Comparison of ENCODE assay signal across 18 cellular contexts in the genomic region with DNA sequence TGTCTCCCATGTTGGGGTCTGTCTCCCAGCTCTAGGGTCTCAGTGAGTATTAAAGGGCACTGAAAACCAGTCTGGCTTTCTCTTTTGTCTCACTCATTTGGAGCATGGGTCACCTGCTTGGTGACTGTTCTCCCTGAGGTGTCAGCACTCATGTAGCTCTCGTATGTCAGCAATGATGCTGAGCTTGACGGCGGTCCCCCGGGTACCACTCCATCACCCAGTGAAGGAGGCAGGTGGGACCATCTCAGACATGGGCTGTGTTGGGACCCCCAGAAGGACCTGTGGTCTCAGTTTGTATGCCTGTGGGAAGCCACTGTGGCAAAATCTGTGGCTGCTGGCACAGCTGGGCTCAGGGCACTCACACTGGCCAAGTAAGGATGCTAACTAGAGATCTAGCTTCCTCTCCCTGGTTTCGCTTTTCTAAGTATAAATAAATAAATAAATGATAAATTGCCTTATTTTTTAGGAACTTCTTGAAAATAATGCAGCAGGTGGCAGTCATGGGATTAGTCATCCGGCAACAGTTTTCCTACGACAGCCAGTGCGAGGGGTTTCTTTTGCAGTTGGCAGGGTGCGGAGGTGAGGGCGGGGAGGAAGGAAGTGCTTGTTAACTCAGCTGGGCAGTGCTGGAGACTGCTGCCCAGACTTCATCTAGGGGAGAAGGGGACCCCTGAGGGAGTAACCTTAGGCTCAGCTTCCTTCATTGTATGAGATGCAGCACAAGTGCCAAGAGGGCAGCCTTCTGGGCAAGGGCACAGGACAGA. TPM values are rescaled to one million over a fixed set of nuclear protein-coding genes. Genes with fewer than 3 reads are reported as not detected.
DNase-seq lines count a peak whose midpoint lies in the region; ATAC-seq and TF ChIP-seq lines count a peak whose summit lies in the region.
"Had no signal": no experiment of that assay in that cellular context is flagged by ENCODE, and none has a peak within 500 bp of the region (broad histone marks: within the 10 kb centered on the region; RNA-seq: fewer than 3 reads in every experiment).

No MANE protein-coding gene starts in this region.

- no peaks in the 10 kb centered on the region for H3K9me3 ChIP-seq in CD4-positive, alpha-beta memory T cell (ENCODE audit: control insufficient read depth in 1 of 2, low read length in 2 of 2)
- H3K9me3 ChIP-seq: pancreas had no signal

- H3K36me3 Mint-ChIP-seq in activated naive CD4-positive, alpha-beta T cell treated with anti-CD3 and anti-CD28 coated beads, Interleukin-2, amount 50 U/mL, for 72 hours: peaks cover 0 to 20% of the 10 kb centered on the region in 2 donors
- peaks cover 2% of the 10 kb centered on the region for H3K36me3 Mint-ChIP-seq in activated T-helper 1 cell treated with anti-CD3 and anti-CD28 coated beads, Interleukin-12 subunit alpha, Interleukin-12 subunit beta, Interleukin-2, Interleukin-4 antibody, amounts not matched to agents 30 ng/mL and 10 ng/mL and 1 ng/mL, durations not matched to agents 14 hours and 24 hours and 36 hours (ENCODE audit: low read depth)
- no peaks in the 10 kb centered on the region for H3K36me3 Mint-ChIP-seq in CD4-positive, alpha-beta memory T cell
- H3K36me3 Mint-ChIP-seq: T-cell had no signal

- H3K4me1 Mint-ChIP-seq in activated T-helper 1 cell treated with anti-CD3 and anti-CD28 coated beads, Interleukin-12 subunit alpha, Interleukin-12 subunit beta, Interleukin-2, Interleukin-4 antibody, amounts not matched to agents 30 ng/mL and 10 ng/mL and 1 ng/mL, durations not matched to agents 14 hours and 24 hours and 36 hours (ENCODE audit: low read depth): peaks cover 79% of the 10 kb centered on the region
- peaks cover 12 to 27% (median 13%) of the 10 kb centered on the region in 4 donors for H3K4me1 Mint-ChIP-seq in CD4-positive, alpha-beta memory T cell

- H3K9ac ChIP-seq in KMS-11: no peak overlapping the region

- no peaks in the 10 kb centered on the region for H3K27me3 ChIP-seq in KMS-11 (ENCODE audit: insufficient read depth, low read depth)
- no peaks in the 10 kb centered on the region for H3K27me3 ChIP-seq in CD4-positive, alpha-beta memory T cell (ENCODE audit: insufficient read depth, low read length)
- H3K27me3 ChIP-seq: pancreas had no signal

- TF ChIP-seq CTCF in KMS-11 (conservative IDR thresholded peaks at IDR 0.05; ENCODE audit: low read depth, low read length): no peak

- no peaks in the 10 kb centered on the region for H3K79me2 ChIP-seq in KMS-11 (ENCODE audit: insufficient read depth, low read depth)

- peak in 1 of 2 donors; percentile 40 for DNase-seq in activated naive CD4-positive, alpha-beta T cell treated with anti-CD3 and anti-CD28 coated beads, Interleukin-2, amount 50 U/mL, for 72 hours (ENCODE audit: low spot score in 2 of 2)
- DNase-seq in activated naive CD4-positive, alpha-beta T cell (lab: John Stamatoyannopoulos, UW): no peak
- no peak for DNase-seq in activated T-helper 1 cell treated with anti-CD3 and anti-CD28 coated beads, Interleukin-12 subunit alpha, Interleukin-12 subunit beta, Interleukin-2, Interleukin-4 antibody, amounts not matched to agents 30 ng/mL and 10 ng/mL and 1 ng/mL, durations not matched to agents 14 hours and 24 hours and 36 hours (ENCODE audit: low spot score)
- DNase-seq in pulmonary artery endothelial cell (ENCODE audit: low read depth, low spot score) (peak; percentile 54), AML-193 (lab: John Stamatoyannopoulos, UW) (no peak)
- DNase-seq in CD4-positive, alpha-beta memory T cell: no peak
- DNase-seq: activated B cell treated with CpG ODN at 0.5 μM for 24 hours, activated gamma-delta T cell treated with Interleukin-2 at 50 U/mL for 16 hours, DMS 273 treated with DMSO at 0.1 percent for 48 hours, NCI-H187, T-cell, trophoblast cell had no signal

- H3K4me3 Mint-ChIP-seq in activated T-helper 1 cell treated with anti-CD3 and anti-CD28 coated beads, Interleukin-12 subunit alpha, Interleukin-12 subunit beta, Interleukin-2, Interleukin-4 antibody, amounts not matched to agents 30 ng/mL and 10 ng/mL and 1 ng/mL, durations not matched to agents 14 hours and 24 hours and 36 hours: peak overlapping the region; percentile 40
- H3K4me3 Mint-ChIP-seq in CD4-positive, alpha-beta memory T cell: peak overlapping the region in 2 of 8 donors; percentile 17 to 22
- H3K4me3 Mint-ChIP-seq: activated B cell treated with CpG ODN at 0.5 μM for 24 hours, brain, GM23338 had no signal

- peak overlapping the region; percentile 72 to 99 for H3K27ac Mint-ChIP-seq in activated naive CD4-positive, alpha-beta T cell treated with anti-CD3 and anti-CD28 coated beads, Interleukin-2, amount 50 U/mL, for 72 hours
- peak overlapping the region; percentile 96 for H3K27ac Mint-ChIP-seq in activated T-helper 1 cell treated with anti-CD3 and anti-CD28 coated beads, Interleukin-12 subunit alpha, Interleukin-12 subunit beta, Interleukin-2, Interleukin-4 antibody, amounts not matched to agents 30 ng/mL and 10 ng/mL and 1 ng/mL, durations not matched to agents 14 hours and 24 hours and 36 hours
- peak overlapping the region in 3 of 7 donors; percentile 36 to 87 (median 53) for H3K27ac Mint-ChIP-seq in CD4-positive, alpha-beta memory T cell
- H3K27ac Mint-ChIP-seq: activated B cell treated with CpG ODN at 0.5 μM for 24 hours, brain, GM23338 had no signal

- peak; percentile 10 to 49 for ATAC-seq in activated naive CD4-positive, alpha-beta T cell treated with anti-CD3 and anti-CD28 coated beads, Interleukin-2, amount 50 U/mL, for 72 hours
- no peak for ATAC-seq in GM21825 (IDR thresholded peaks at IDR 0.05; ENCODE audit: unreplicated experiment)
- ATAC-seq: GM23338, pancreas, T-cell had no signal

- POLR2A ChIA-PET in CD4-positive, alpha-beta memory T cell (lab: Charles Lee; ENCODE audit: partially characterized antibody): interaction anchor here (0.7 to 2.2 kb wide), 2 partner anchors 49 to 109 kb away, joined by 4 to 7 read pairs; partner anchors contain the start of genes OSBP2 and SLC35E4

- no peak overlapping the region for H3K4me3 ChIP-seq in KMS-11 (IDR thresholded peaks at IDR 0.05; ENCODE audit: insufficient read depth, low read depth, low read length)
- H3K4me3 ChIP-seq in CD4-positive, alpha-beta memory T cell (ENCODE audit: low read length in 2 of 2): no peak overlapping the region
- H3K4me3 ChIP-seq: GM23338, pancreas had no signal

- intact Hi-C loops in activated T-helper 1 cell treated with anti-CD3 and anti-CD28 coated beads, Interleukin-12 subunit alpha, Interleukin-12 subunit beta, Interleukin-2, Interleukin-4 antibody, amounts not matched to agents 30 ng/mL and 10 ng/mL and 1 ng/mL, durations not matched to agents 14 hours and 24 hours and 36 hours (cut with micrococcal nuclease): loop anchor here (2.0 to 10.0 kb wide), 5 partner anchors 33 to 579 kb away; partner anchors contain the start of genes PES1 and PIK3IP1
- intact Hi-C loops in CD4-positive, alpha-beta memory T cell (cut with micrococcal nuclease): no loop called here

- no peaks in the 10 kb centered on the region for H3K27me3 Mint-ChIP-seq in activated T-helper 1 cell treated with anti-CD3 and anti-CD28 coated beads, Interleukin-12 subunit alpha, Interleukin-12 subunit beta, Interleukin-2, Interleukin-4 antibody, amounts not matched to agents 30 ng/mL and 10 ng/mL and 1 ng/mL, durations not matched to agents 14 hours and 24 hours and 36 hours (ENCODE audit: insufficient read depth)
- H3K27me3 Mint-ChIP-seq in CD4-positive, alpha-beta memory T cell: peaks cover 3% of the 10 kb centered on the region in 2 donors
- H3K27me3 Mint-ChIP-seq: brain had no signal

- H3K4me1 ChIP-seq in KMS-11 (ENCODE audit: low read depth, poor library complexity, severe bottlenecking): peaks cover 67% of the 10 kb centered on the region
- H3K4me1 ChIP-seq in CD4-positive, alpha-beta memory T cell (ENCODE audit: insufficient read depth, low read length): peaks cover 16% of the 10 kb centered on the region
- H3K4me1 ChIP-seq: pancreas had no signal

- no peaks in the 10 kb centered on the region for H4K20me1 ChIP-seq in KMS-11 (ENCODE audit: insufficient read depth)

- no peaks in the 10 kb centered on the region for H3K9me3 Mint-ChIP-seq in activated naive CD4-positive, alpha-beta T cell treated with anti-CD3 and anti-CD28 coated beads, Interleukin-2, amount 50 U/mL, for 72 hours
- no peaks in the 10 kb centered on the region for H3K9me3 Mint-ChIP-seq in activated T-helper 1 cell treated with anti-CD3 and anti-CD28 coated beads, Interleukin-12 subunit alpha, Interleukin-12 subunit beta, Interleukin-2, Interleukin-4 antibody, amounts not matched to agents 30 ng/mL and 10 ng/mL and 1 ng/mL, durations not matched to agents 14 hours and 24 hours and 36 hours
- H3K9me3 Mint-ChIP-seq in CD4-positive, alpha-beta memory T cell: peaks cover 0 to 2% (median 0%) of the 10 kb centered on the region in 8 donors
- H3K9me3 Mint-ChIP-seq: activated B cell treated with CpG ODN at 0.5 μM for 24 hours, brain, GM23338, T-cell had no signal

- H3K36me3 ChIP-seq in KMS-11 (ENCODE audit: insufficient read depth): no peaks in the 10 kb centered on the region
- no peaks in the 10 kb centered on the region for H3K36me3 ChIP-seq in CD4-positive, alpha-beta memory T cell (ENCODE audit: insufficient read depth, low read length)
- H3K36me3 ChIP-seq: pancreas had no signal

- H3K4me2 ChIP-seq in KMS-11: 0 out of 2 replicates have a peak overlapping the region, but pooled peaks have one; percentile 19
- H3K4me2 ChIP-seq: GM23338 had no signal

- CTCF ChIA-PET in CD4-positive, alpha-beta memory T cell (lab: Charles Lee; ENCODE audit: partially characterized antibody): interaction anchor here (1.2 kb wide), 1 partner anchor 109 kb away, joined by 6 read pairs; no protein-coding TSS in a partner anchor

- no peak overlapping the region for H3K27ac ChIP-seq in KMS-11
- no peak overlapping the region for H3K27ac ChIP-seq in CD4-positive, alpha-beta memory T cell (ENCODE audit: low read depth, low read length)
- H3K27ac ChIP-seq: epithelial cell of prostate, pancreas had no signal

- no peak overlapping the region for H2AFZ ChIP-seq in KMS-11 (ENCODE audit: low read depth)
- H2AFZ ChIP-seq: GM23338 had no signal

RNA-seq across cellular contexts. Expression of gene OSBP2, which starts 48.8 kb away (rescaled TPM):
- 1 to 10 TPM; 1.7 to 6.1 TPM for total RNA-seq in activated naive CD4-positive, alpha-beta T cell treated with anti-CD3 and anti-CD28 coated beads, Interleukin-2, amount 50 U/mL, for 72 hours
- 1.6 and 1.9 TPM in 2 replicates for total RNA-seq in activated T-helper 1 cell treated with anti-CD3 and anti-CD28 coated beads, Interleukin-12 subunit alpha, Interleukin-12 subunit beta, Interleukin-2, Interleukin-4 antibody, amounts not matched to agents 30 ng/mL and 10 ng/mL and 1 ng/mL, durations not matched to agents 14 hours and 24 hours and 36 hours
- total RNA-seq in pulmonary artery endothelial cell: 5.9 and 7.3 TPM in 2 replicates
- total RNA-seq in CD4-positive, alpha-beta memory T cell: 1 to 10 TPM; 1.1 to 1.3 TPM
- under 1 TPM; 0.39 to 0.44 TPM for polyA plus RNA-seq in CD4-positive, alpha-beta memory T cell
